ENCODE assay signal across 33 cellular contexts in genomic region chr3:193846569-193846968, GRCh38.
"Had no signal": no experiment of that assay in that cellular context is flagged by ENCODE, and none has a peak within 500 bp of the region (broad histone marks: within the 10 kb centered on the region; RNA-seq: fewer than 3 reads in every experiment).

No MANE protein-coding gene starts in this region.

- ATAC-seq: activated CD8-positive, alpha-beta T cell treated with anti-CD3 and anti-CD28 coated beads for 36 hours; activated T-cell treated with anti-CD3 and anti-CD28 coated beads, Interleukin-2, amount 50 U/mL, for 72 hours had no signal

- H3K27ac ChIP-seq: ascending aorta, breast epithelium had no signal

- H3K4me3 Mint-ChIP-seq: activated CD4-positive, alpha-beta T cell treated with anti-CD3 and anti-CD28 coated beads, Interleukin-2, amount 10 ng/mL, durations not matched to agents 24 days and 14 days; activated CD8-positive, alpha-beta T cell treated with anti-CD3 and anti-CD28 coated beads for 36 hours; activated naive CD4-positive, alpha-beta T cell treated with anti-CD3 and anti-CD28 coated beads, Interleukin-2, amount 50 U/mL, for 24 hours; activated naive CD8-positive, alpha-beta T cell treated with anti-CD3 and anti-CD28 coated beads, Interleukin-2, amount 10 ng/mL, durations not matched to agents 7 days and 5 days; activated T-cell treated with anti-CD3 and anti-CD28 coated beads, Interleukin-2, amount 50 U/mL, for 72 hours had no signal

- H3K36me3 ChIP-seq: ascending aorta, breast epithelium had no signal

- H3K9me3 ChIP-seq: ascending aorta, breast epithelium had no signal

- H3K27ac Mint-ChIP-seq: activated CD4-positive, alpha-beta T cell treated with anti-CD3 and anti-CD28 coated beads, Interleukin-2, amount 10 ng/mL, durations not matched to agents 24 days and 14 days; activated CD8-positive, alpha-beta T cell treated with anti-CD3 and anti-CD28 coated beads for 36 hours; activated naive CD4-positive, alpha-beta T cell treated with anti-CD3 and anti-CD28 coated beads, Interleukin-2, amount 50 U/mL, for 24 hours; activated naive CD8-positive, alpha-beta T cell treated with anti-CD3 and anti-CD28 coated beads, Interleukin-2, amount 10 ng/mL, durations not matched to agents 7 days and 5 days; activated T-cell treated with anti-CD3 and anti-CD28 coated beads, Interleukin-2, amount 50 U/mL, for 72 hours; activated T-helper 2 cell treated with anti-CD3 and anti-CD28 coated beads, Interferon-gamma antibody, Interleukin-2, Interleukin-4, amounts not matched to agents 10 μg/mL and 5 μg/mL and 100 μg/mL, durations not matched to agents 14 hours and 24 hours and 36 hours had no signal

- H3K4me3 ChIP-seq: ascending aorta, breast epithelium had no signal

- H3K4me1 Mint-ChIP-seq: activated naive CD4-positive, alpha-beta T cell treated with anti-CD3 and anti-CD28 coated beads, Interleukin-2, amount 50 U/mL, for 24 hours; activated naive CD8-positive, alpha-beta T cell treated with anti-CD3 and anti-CD28 coated beads, Interleukin-2, amount 10 ng/mL, durations not matched to agents 7 days and 5 days had no signal

- H3K27me3 ChIP-seq: ascending aorta, breast epithelium had no signal

- H3K36me3 Mint-ChIP-seq: activated naive CD4-positive, alpha-beta T cell treated with anti-CD3 and anti-CD28 coated beads, Interleukin-2, amount 50 U/mL, for 24 hours; activated naive CD8-positive, alpha-beta T cell treated with anti-CD3 and anti-CD28 coated beads, Interleukin-2, amount 10 ng/mL, durations not matched to agents 7 days and 5 days had no signal

- DNase-seq: activated CD4-positive, alpha-beta T cell treated with anti-CD3 and anti-CD28 coated beads, Interleukin-2, amount 10 ng/mL, durations not matched to agents 24 days and 14 days; activated CD4-positive, alpha-beta T cell treated with anti-CD3 and anti-CD28 coated beads, Interleukin-2, amount 50 U/mL, for 4 hours; activated CD8-positive, alpha-beta T cell treated with anti-CD3 and anti-CD28 coated beads for 36 hours; activated gamma-delta T cell; activated naive CD4-positive, alpha-beta T cell treated with Interleukin-2 at 50 U/mL for 16 hours; activated naive CD8-positive, alpha-beta T cell treated with anti-CD3 and anti-CD28 coated beads, Interleukin-2, amount 10 ng/mL, durations not matched to agents 7 days and 5 days; activated T-cell treated with anti-CD3 and anti-CD28 coated beads, Interleukin-2, amount 50 U/mL, for 1 hour; activated T-cell treated with anti-CD3 and anti-CD28 coated beads, Interleukin-2, amount 50 U/mL, for 72 hours; amygdala; caudate nucleus; cerebellar nuclear complex; Kasumi-1; MM.1S; MV-4-11; NCI-H1092; NCI-H1436 treated with DMSO at 0.1 percent for 48 hours; NCI-H1694 treated with DMSO at 0.1 percent for 48 hours; NCI-H2029; NCI-H2171; NCI-H510A; NCI-H526; NCI-H748 treated with DMSO at 0.1 percent for 48 hours; NK-92 treated with Interleukin-12 subunit alpha and Interleukin-12 subunit beta, amount 100 ng/mL, for 24 hours; OCI-M1; Right ventricle myocardium superior; SW 1271; T-helper 1 cell; T-helper 2 cell; T-helper 9 cell had no signal

- H3K9me3 Mint-ChIP-seq: activated CD4-positive, alpha-beta T cell treated with anti-CD3 and anti-CD28 coated beads, Interleukin-2, amount 10 ng/mL, durations not matched to agents 24 days and 14 days; activated CD8-positive, alpha-beta T cell treated with anti-CD3 and anti-CD28 coated beads for 36 hours; activated naive CD4-positive, alpha-beta T cell treated with anti-CD3 and anti-CD28 coated beads, Interleukin-2, amount 50 U/mL, for 24 hours; activated naive CD8-positive, alpha-beta T cell treated with anti-CD3 and anti-CD28 coated beads, Interleukin-2, amount 10 ng/mL, durations not matched to agents 7 days and 5 days; activated T-cell treated with anti-CD3 and anti-CD28 coated beads, Interleukin-2, amount 50 U/mL, for 72 hours; activated T-helper 2 cell treated with anti-CD3 and anti-CD28 coated beads, Interferon-gamma antibody, Interleukin-2, Interleukin-4, amounts not matched to agents 10 μg/mL and 5 μg/mL and 100 μg/mL, durations not matched to agents 14 hours and 24 hours and 36 hours had no signal
